In the genomic region with DNA sequence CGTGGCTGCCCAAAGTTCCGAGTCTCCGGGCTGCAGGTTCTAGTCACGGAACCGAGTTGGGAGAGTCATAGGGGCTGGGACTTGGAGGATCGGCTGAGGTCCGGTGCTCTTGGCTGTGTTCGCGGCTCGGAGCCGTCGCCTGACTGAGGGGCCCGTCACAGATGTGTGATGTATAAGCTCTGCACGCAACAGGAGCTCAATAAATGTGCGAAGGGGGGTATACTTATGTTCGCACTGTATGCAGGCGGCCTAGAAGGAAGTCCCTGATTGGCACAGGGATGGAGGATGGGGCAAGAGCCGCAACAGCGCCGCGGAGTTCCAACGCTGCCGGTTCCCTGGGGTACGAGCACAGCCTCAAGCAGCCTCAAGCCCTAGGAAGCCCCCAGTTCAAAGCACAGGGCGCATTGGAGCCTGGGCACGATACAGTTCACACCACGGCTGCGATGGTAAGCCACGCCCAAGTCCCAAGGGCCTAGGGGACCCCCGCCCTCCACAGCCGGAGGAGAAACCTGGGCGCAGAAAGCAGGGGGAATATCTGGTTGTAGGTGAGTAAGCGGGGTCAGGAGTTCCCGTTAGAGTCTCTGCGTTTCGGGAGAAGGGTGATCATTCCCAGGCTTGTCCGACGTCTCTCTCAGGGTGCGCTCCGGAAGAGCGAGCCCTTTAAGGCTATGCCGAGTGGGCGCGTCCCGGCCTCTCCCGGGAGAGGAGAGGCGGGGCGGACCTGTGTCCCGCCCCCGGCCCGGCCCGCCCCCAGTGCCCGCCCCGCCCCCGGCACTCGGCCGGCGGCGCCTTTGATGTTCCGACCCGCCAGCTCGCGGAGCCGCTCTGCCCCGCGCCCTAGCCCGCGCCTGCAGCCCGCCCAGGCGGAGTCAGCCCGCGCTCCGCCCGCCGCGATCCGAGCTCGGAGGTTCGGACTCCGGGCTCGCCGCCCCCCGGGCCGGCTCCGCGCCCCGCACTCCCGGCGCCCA, we compare ENCODE assay signal across 1 cellular context.
TF ChIP-seq lines count a peak whose summit lies in the region.

TSS of gene TCF7 (plus strand) at position 774 of the 968 bp plus-strand sequence. CDS start 226 bp downstream, outside the sequence.

TF ChIP-seq in HCT116, 20 proteins besides CTCF, POLR2A, EP300 and RAD21 (continued from another document):
- peak; percentile 49; the same call in 1 of the 2 replicates for TF ChIP-seq POLR2AphosphoS5 (IDR thresholded peaks at IDR 0.05; ENCODE audit: low read depth, low read length)
- TF ChIP-seq MAX (IDR thresholded peaks at IDR 0.05) = no peak; the same call in 1 of the 2 replicates
- TF ChIP-seq, protein P1, sequence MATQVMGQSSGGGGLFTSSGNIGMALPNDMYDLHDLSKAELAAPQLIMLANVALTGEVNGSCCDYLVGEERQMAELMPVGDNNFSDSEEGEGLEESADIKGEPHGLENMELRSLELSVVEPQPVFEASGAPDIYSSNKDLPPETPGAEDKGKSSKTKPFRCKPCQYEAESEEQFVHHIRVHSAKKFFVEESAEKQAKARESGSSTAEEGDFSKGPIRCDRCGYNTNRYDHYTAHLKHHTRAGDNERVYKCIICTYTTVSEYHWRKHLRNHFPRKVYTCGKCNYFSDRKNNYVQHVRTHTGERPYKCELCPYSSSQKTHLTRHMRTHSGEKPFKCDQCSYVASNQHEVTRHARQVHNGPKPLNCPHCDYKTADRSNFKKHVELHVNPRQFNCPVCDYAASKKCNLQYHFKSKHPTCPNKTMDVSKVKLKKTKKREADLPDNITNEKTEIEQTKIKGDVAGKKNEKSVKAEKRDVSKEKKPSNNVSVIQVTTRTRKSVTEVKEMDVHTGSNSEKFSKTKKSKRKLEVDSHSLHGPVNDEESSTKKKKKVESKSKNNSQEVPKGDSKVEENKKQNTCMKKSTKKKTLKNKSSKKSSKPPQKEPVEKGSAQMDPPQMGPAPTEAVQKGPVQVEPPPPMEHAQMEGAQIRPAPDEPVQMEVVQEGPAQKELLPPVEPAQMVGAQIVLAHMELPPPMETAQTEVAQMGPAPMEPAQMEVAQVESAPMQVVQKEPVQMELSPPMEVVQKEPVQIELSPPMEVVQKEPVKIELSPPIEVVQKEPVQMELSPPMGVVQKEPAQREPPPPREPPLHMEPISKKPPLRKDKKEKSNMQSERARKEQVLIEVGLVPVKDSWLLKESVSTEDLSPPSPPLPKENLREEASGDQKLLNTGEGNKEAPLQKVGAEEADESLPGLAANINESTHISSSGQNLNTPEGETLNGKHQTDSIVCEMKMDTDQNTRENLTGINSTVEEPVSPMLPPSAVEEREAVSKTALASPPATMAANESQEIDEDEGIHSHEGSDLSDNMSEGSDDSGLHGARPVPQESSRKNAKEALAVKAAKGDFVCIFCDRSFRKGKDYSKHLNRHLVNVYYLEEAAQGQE (IDR thresholded peaks at IDR 0.05; ENCODE audit: low read depth) = no peak
TF ChIP-seq in HCT116: peak in this region for 4.
